8 cellular contexts compared by ENCODE assay signal in the genomic region with DNA sequence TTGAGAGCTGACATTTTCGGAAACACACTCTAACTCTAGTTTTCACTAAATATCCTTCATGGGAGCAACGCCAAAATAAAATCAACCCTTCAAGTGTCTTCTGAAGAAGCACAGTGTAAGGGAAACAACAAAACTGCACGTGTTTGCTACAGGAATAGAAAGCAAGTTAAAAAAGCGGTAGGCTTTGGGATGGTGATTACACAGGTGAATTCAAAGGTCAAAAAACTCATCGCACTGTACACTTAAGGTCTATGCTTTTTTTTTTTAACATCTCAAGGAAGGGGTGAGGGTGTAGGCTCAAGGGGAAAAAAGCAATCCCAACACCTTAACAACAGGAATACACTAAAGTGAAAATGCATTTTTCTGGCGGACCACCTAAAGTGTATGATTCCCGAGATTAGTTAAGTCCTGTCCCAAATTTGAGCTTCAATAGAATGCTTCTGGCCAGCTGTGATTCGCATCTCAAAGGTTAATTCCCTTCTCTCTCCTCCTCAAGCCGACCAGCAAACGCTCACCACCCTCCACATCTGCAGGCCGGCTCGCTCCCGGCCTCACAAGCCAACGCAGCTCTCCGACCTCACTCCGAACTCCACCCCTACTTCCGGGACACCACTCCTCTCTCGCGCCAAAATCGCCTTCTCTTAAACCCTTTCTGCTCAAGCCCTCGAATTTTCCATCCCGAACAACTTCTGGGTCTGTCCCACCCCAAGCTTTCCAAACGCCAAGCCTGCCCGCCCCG. TPM values are rescaled to one million over a fixed set of nuclear protein-coding genes. Genes with fewer than 3 reads are reported as not detected.
DNase-seq lines count a peak whose midpoint lies in the region; ATAC-seq, FAIRE-seq and TF ChIP-seq lines count a peak whose summit lies in the region.

No MANE protein-coding gene starts in this region.

- H3K4me3 Mint-ChIP-seq in activated naive CD4-positive, alpha-beta T cell treated with anti-CD3 and anti-CD28 coated beads, Interleukin-2, amount 10 ng/mL, durations not matched to agents 7 days and 5 days: peak overlapping the region; percentile 93

- H3K36me3 Mint-ChIP-seq in activated naive CD4-positive, alpha-beta T cell treated with anti-CD3 and anti-CD28 coated beads, Interleukin-2, amount 10 ng/mL, durations not matched to agents 7 days and 5 days: peaks cover 19% of the 10 kb centered on the region

- peak; percentile 38 for ATAC-seq in GM19043 (IDR thresholded peaks at IDR 0.05; ENCODE audit: low read depth, unreplicated experiment)
- ATAC-seq in HG03159 (IDR thresholded peaks at IDR 0.05; ENCODE audit: unreplicated experiment): peak; percentile 45
- ATAC-seq in omental fat pad (ENCODE audit: low FRiP score): peak; percentile 55

- H3K27me3 Mint-ChIP-seq in activated naive CD4-positive, alpha-beta T cell treated with anti-CD3 and anti-CD28 coated beads, Interleukin-2, amount 10 ng/mL, durations not matched to agents 7 days and 5 days: no peaks in the 10 kb centered on the region

- no peak for FAIRE-seq in D721Med (lab: Jason Lieb, UNC)

- DNase-seq in COLO829 (ENCODE audit: low spot score): peak; percentile 51
- peak; percentile 39 for DNase-seq in NCI-H748 treated with DMSO at 0.1 percent for 48 hours (lab: John Stamatoyannopoulos, UW)
- DNase-seq in activated naive CD4-positive, alpha-beta T cell treated with anti-CD3 and anti-CD28 coated beads, Interleukin-2, amount 10 ng/mL, durations not matched to agents 7 days and 5 days: peak; percentile 57
- DNase-seq in glomerular visceral epithelial cell (ENCODE audit: extremely low spot score): peak; percentile 57
- DNase-seq in omental fat pad (ENCODE audit: low spot score): no peak
- DNase-seq in D721Med (ENCODE audit: insufficient read length, low spot score): no peak

- H3K27ac Mint-ChIP-seq in activated naive CD4-positive, alpha-beta T cell treated with anti-CD3 and anti-CD28 coated beads, Interleukin-2, amount 10 ng/mL, durations not matched to agents 7 days and 5 days: peak overlapping the region; percentile 94

- TF ChIP-seq CTCF in omental fat pad (IDR thresholded peaks at IDR 0.05) (no peak), D721Med (IDR thresholded peaks at IDR 0.05; ENCODE audit: insufficient read depth, missing control alignments) (no peak)

- H3K9me3 Mint-ChIP-seq in activated naive CD4-positive, alpha-beta T cell treated with anti-CD3 and anti-CD28 coated beads, Interleukin-2, amount 10 ng/mL, durations not matched to agents 7 days and 5 days: peaks cover 2% of the 10 kb centered on the region

- H3K4me1 Mint-ChIP-seq in activated naive CD4-positive, alpha-beta T cell treated with anti-CD3 and anti-CD28 coated beads, Interleukin-2, amount 10 ng/mL, durations not matched to agents 7 days and 5 days: peaks cover 56% of the 10 kb centered on the region

- CTCF ChIA-PET in activated naive CD4-positive, alpha-beta T cell treated with anti-CD3 and anti-CD28 coated beads, Interleukin-2, amount 10 ng/mL, durations not matched to agents 7 days and 5 days (lab: Charles Lee): interaction anchor here (2.1 kb wide), 1 partner anchor 31 kb away, joined by 6 read pairs; no protein-coding TSS in a partner anchor

RNA-seq across cellular contexts. Expression of gene ARGLU1, which starts 1.1 kb away (rescaled TPM):
- 100 to 1,000 TPM in 3 of 4 donors, 10 to 100 TPM in 1; 70.8 to 154 (median 122) TPM for total RNA-seq in omental fat pad

RNA-seq across cellular contexts. Expression of gene EFNB2, which starts 31.4 kb away (rescaled TPM):
- total RNA-seq in omental fat pad: 10 to 100 TPM; 11.9 to 50.4 (median 37.4) TPM

Comparison
In these comparisons a context has a peak if more than half of its experiments do, and no peak if none do; other contexts are left out.
1. DNase-seq: peak in COLO829 (single experiment), NCI-H748 treated with DMSO at 0.1 percent for 48 hours (single experiment), activated naive CD4-positive, alpha-beta T cell treated with anti-CD3 and anti-CD28 coated beads, Interleukin-2, amount 10 ng/mL, durations not matched to agents 7 days and 5 days (single experiment) and glomerular visceral epithelial cell (single experiment); none in omental fat pad (single experiment) and D721Med (single experiment).
2. Peak in every context shown above with its lines, with median percentiles within 50 percentile points of each other: ATAC-seq.